Comparison of ENCODE assay signal across 1 cellular context in genomic region chr11:65489061-65489705, GRCh38.
TF ChIP-seq lines count a peak whose summit lies in the region.

No MANE protein-coding gene starts in this region.

TF ChIP-seq in GM12878, 131 proteins besides CTCF, POLR2A, EP300 and RAD21:
- TF ChIP-seq NR2C2 (IDR thresholded peaks at IDR 0.05; ENCODE audit: borderline replicate concordance, control insufficient read depth, insufficient read length, low read depth) (no peak), BCL11A (IDR thresholded peaks at IDR 0.05; ENCODE audit: low read depth, low read length) (no peak), ZNF687 (IDR thresholded peaks at IDR 0.05) (no peak), WRNIP1 (IDR thresholded peaks at IDR 0.05; ENCODE audit: borderline replicate concordance, low read depth, low read length) (no peak), YBX1 (IDR thresholded peaks at IDR 0.05) (no peak), TBL1XR1 (IDR thresholded peaks at IDR 0.05; ENCODE audit: low read depth, low read length) (no peak), NR2F1 (conservative IDR thresholded peaks at IDR 0.05) (no peak), SP1 (IDR thresholded peaks at IDR 0.05; ENCODE audit: low read depth, low read length) (no peak), SMC3 (IDR thresholded peaks at IDR 0.05; ENCODE audit: borderline replicate concordance, low read length) (no peak), GATAD2B (conservative IDR thresholded peaks at IDR 0.05; ENCODE audit: low read depth) (no peak), ZNF274 (IDR thresholded peaks at IDR 0.05; ENCODE audit: insufficient read depth, insufficient read length) (no peak), SMAD5 (IDR thresholded peaks at IDR 0.05; ENCODE audit: low read depth) (no peak), RAD51 (IDR thresholded peaks at IDR 0.05) (no peak), TARDBP (IDR thresholded peaks at IDR 0.05; ENCODE audit: borderline replicate concordance) (no peak), IKZF2 (IDR thresholded peaks at IDR 0.05) (no peak), SREBF1 (IDR thresholded peaks at IDR 0.05; ENCODE audit: low read length) (no peak), MYC (IDR thresholded peaks at IDR 0.05; ENCODE audit: insufficient read depth, insufficient read length, insufficient replicate concordance, low read length, severe bottlenecking) (no peak), POLR2AphosphoS5 (IDR thresholded peaks at IDR 0.05; ENCODE audit: low read length) (no peak), IRF5 (IDR thresholded peaks at IDR 0.05; ENCODE audit: borderline replicate concordance) (no peak), PRDM15 (CRISPR knock-in tag; IDR thresholded peaks at IDR 0.05) (no peak)
TF ChIP-seq in GM12878: peak in this region for 0.
